Comparison of ENCODE assay signal across 12 cellular contexts in genomic region chr15:84761534-84762190, GRCh38. TPM values are rescaled to one million over a fixed set of nuclear protein-coding genes. Genes with fewer than 3 reads are reported as not detected.
A peak's percentile ranks its signal among the peaks of the same experiment; 100 is the strongest.
DNase-seq lines count a peak whose midpoint lies in the region; ATAC-seq and TF ChIP-seq lines count a peak whose summit lies in the region.
"Had no signal": no experiment of that assay in that cellular context is flagged by ENCODE, and none has a peak within 500 bp of the region (broad histone marks: within the 10 kb centered on the region; RNA-seq: fewer than 3 reads in every experiment).

No MANE protein-coding gene starts in this region.

- H3K9me3 Mint-ChIP-seq in activated naive CD8-positive, alpha-beta T cell treated with anti-CD3 and anti-CD28 coated beads, Interleukin-2, amount 10 ng/mL, durations not matched to agents 7 days and 5 days, result no peaks in the 10 kb centered on the region
- H3K9me3 Mint-ChIP-seq in activated naive CD8-positive, alpha-beta T cell treated with anti-CD3 and anti-CD28 coated beads for 36 hours, result no peaks in the 10 kb centered on the region
- no peaks in the 10 kb centered on the region for H3K9me3 Mint-ChIP-seq in activated T-helper 17 cell treated with anti-CD3 and anti-CD28 coated beads, Interleukin-2, amount 50 U/mL, for 72 hours
- H3K9me3 Mint-ChIP-seq in stimulated activated naive CD8-positive, alpha-beta T cell treated with anti-CD3 and anti-CD28 coated beads, Interleukin-15, amount 100 ng/mL, for 72 hours, result no peaks in the 10 kb centered on the region
- H3K9me3 Mint-ChIP-seq in activated T-helper 1 cell treated with anti-CD3 and anti-CD28 coated beads, Interleukin-12 subunit alpha, Interleukin-12 subunit beta, Interleukin-2, Interleukin-4 antibody, amounts not matched to agents 30 ng/mL and 10 ng/mL and 1 ng/mL, durations not matched to agents 14 hours and 24 hours and 36 hours, result no peaks in the 10 kb centered on the region
- H3K9me3 Mint-ChIP-seq: CD14-positive monocyte had no signal

- peaks cover 47 to 87% (median 60%) of the 10 kb centered on the region in 4 donors for H3K4me1 ChIP-seq in transverse colon

- H3K27me3 Mint-ChIP-seq in activated naive CD8-positive, alpha-beta T cell treated with anti-CD3 and anti-CD28 coated beads, Interleukin-2, amount 10 ng/mL, durations not matched to agents 7 days and 5 days, result no peaks in the 10 kb centered on the region
- no peaks in the 10 kb centered on the region for H3K27me3 Mint-ChIP-seq in activated naive CD8-positive, alpha-beta T cell treated with anti-CD3 and anti-CD28 coated beads for 36 hours
- H3K27me3 Mint-ChIP-seq in activated T-helper 17 cell treated with anti-CD3 and anti-CD28 coated beads, Interleukin-2, amount 50 U/mL, for 72 hours, result no peaks in the 10 kb centered on the region
- H3K27me3 Mint-ChIP-seq in stimulated activated naive CD8-positive, alpha-beta T cell treated with anti-CD3 and anti-CD28 coated beads, Interleukin-15, amount 100 ng/mL, for 72 hours, result no peaks in the 10 kb centered on the region
- H3K27me3 Mint-ChIP-seq in activated T-helper 1 cell treated with anti-CD3 and anti-CD28 coated beads, Interleukin-12 subunit alpha, Interleukin-12 subunit beta, Interleukin-2, Interleukin-4 antibody, amounts not matched to agents 30 ng/mL and 10 ng/mL and 1 ng/mL, durations not matched to agents 14 hours and 24 hours and 36 hours (ENCODE audit: insufficient read depth), result no peaks in the 10 kb centered on the region

- H3K4me3 Mint-ChIP-seq in activated naive CD8-positive, alpha-beta T cell treated with anti-CD3 and anti-CD28 coated beads, Interleukin-2, amount 10 ng/mL, durations not matched to agents 7 days and 5 days, result no peak overlapping the region
- no peak overlapping the region for H3K4me3 Mint-ChIP-seq in activated naive CD8-positive, alpha-beta T cell treated with anti-CD3 and anti-CD28 coated beads for 36 hours
- H3K4me3 Mint-ChIP-seq in activated T-helper 17 cell treated with anti-CD3 and anti-CD28 coated beads, Interleukin-2, amount 50 U/mL, for 72 hours, result no peak overlapping the region
- H3K4me3 Mint-ChIP-seq in stimulated activated naive CD8-positive, alpha-beta T cell treated with anti-CD3 and anti-CD28 coated beads, Interleukin-15, amount 100 ng/mL, for 72 hours, result no peak overlapping the region
- no peak overlapping the region for H3K4me3 Mint-ChIP-seq in activated T-helper 1 cell treated with anti-CD3 and anti-CD28 coated beads, Interleukin-12 subunit alpha, Interleukin-12 subunit beta, Interleukin-2, Interleukin-4 antibody, amounts not matched to agents 30 ng/mL and 10 ng/mL and 1 ng/mL, durations not matched to agents 14 hours and 24 hours and 36 hours
- H3K4me3 Mint-ChIP-seq: CD14-positive monocyte had no signal

- H3K27ac Mint-ChIP-seq in activated naive CD8-positive, alpha-beta T cell treated with anti-CD3 and anti-CD28 coated beads, Interleukin-2, amount 10 ng/mL, durations not matched to agents 7 days and 5 days, result no peak overlapping the region
- H3K27ac Mint-ChIP-seq in activated naive CD8-positive, alpha-beta T cell treated with anti-CD3 and anti-CD28 coated beads for 36 hours, result no peak overlapping the region
- H3K27ac Mint-ChIP-seq in activated T-helper 17 cell treated with anti-CD3 and anti-CD28 coated beads, Interleukin-2, amount 50 U/mL, for 72 hours, result no peak overlapping the region
- no peak overlapping the region for H3K27ac Mint-ChIP-seq in stimulated activated naive CD8-positive, alpha-beta T cell treated with anti-CD3 and anti-CD28 coated beads, Interleukin-15, amount 100 ng/mL, for 72 hours
- H3K27ac Mint-ChIP-seq in activated T-helper 1 cell treated with anti-CD3 and anti-CD28 coated beads, Interleukin-12 subunit alpha, Interleukin-12 subunit beta, Interleukin-2, Interleukin-4 antibody, amounts not matched to agents 30 ng/mL and 10 ng/mL and 1 ng/mL, durations not matched to agents 14 hours and 24 hours and 36 hours, result no peak overlapping the region
- H3K27ac Mint-ChIP-seq: CD14-positive monocyte had no signal

- H3K36me3 ChIP-seq in transverse colon, result no peaks in the 10 kb centered on the region

- no peak for DNase-seq in activated naive CD8-positive, alpha-beta T cell treated with anti-CD3 and anti-CD28 coated beads, Interleukin-2, amount 10 ng/mL, durations not matched to agents 7 days and 5 days
- DNase-seq in activated naive CD8-positive, alpha-beta T cell treated with anti-CD3 and anti-CD28 coated beads for 36 hours, result no peak
- DNase-seq in stimulated activated naive CD8-positive, alpha-beta T cell treated with anti-CD3 and anti-CD28 coated beads, Interleukin-15, amount 100 ng/mL, for 72 hours, result peak in 1 of 2 donors; percentile 21
- DNase-seq in NCI-H748 (lab: John Stamatoyannopoulos, UW; ENCODE audit: unreplicated experiment) (no peak), transverse colon (no peak)
- no peak for DNase-seq in activated T-helper 1 cell treated with anti-CD3 and anti-CD28 coated beads, Interleukin-12 subunit alpha, Interleukin-12 subunit beta, Interleukin-2, Interleukin-4 antibody, amounts not matched to agents 30 ng/mL and 10 ng/mL and 1 ng/mL, durations not matched to agents 14 hours and 24 hours and 36 hours (ENCODE audit: low spot score)
- DNase-seq: activated effector memory CD4-positive, alpha-beta T cell treated with anti-CD3 and anti-CD28 coated beads, Interleukin-2, amount 50 U/mL, for 16 hours; NCI-H2107; sigmoid colon had no signal

- TF ChIP-seq POLR2A in transverse colon (IDR thresholded peaks at IDR 0.05), result no peak

- ATAC-seq in activated naive CD8-positive, alpha-beta T cell treated with anti-CD3 and anti-CD28 coated beads, Interleukin-2, amount 10 ng/mL, durations not matched to agents 7 days and 5 days (ENCODE audit: low read depth), result peak; percentile 63
- peak; percentile 63 for ATAC-seq in HG02973 (IDR thresholded peaks at IDR 0.05; ENCODE audit: unreplicated experiment)
- peak; percentile 84 for ATAC-seq in activated T-helper 17 cell treated with anti-CD3 and anti-CD28 coated beads, Interleukin-2, amount 50 U/mL, for 72 hours (replicated peaks)
- ATAC-seq in stimulated activated naive CD8-positive, alpha-beta T cell treated with anti-CD3 and anti-CD28 coated beads, Interleukin-15, amount 100 ng/mL, for 72 hours, result peak; percentile 91

- POLR2A ChIA-PET in activated naive CD8-positive, alpha-beta T cell treated with anti-CD3 and anti-CD28 coated beads, Interleukin-2, amount 10 ng/mL, durations not matched to agents 7 days and 5 days (lab: Charles Lee), result no interaction called here

- no peak overlapping the region for H3K4me3 ChIP-seq in transverse colon
- H3K4me3 ChIP-seq: sigmoid colon had no signal

- peak overlapping the region in 2 of 4 donors; percentile 7 to 28 for H3K27ac ChIP-seq in transverse colon

- TF ChIP-seq EP300 in transverse colon (IDR thresholded peaks at IDR 0.05; ENCODE audit: low read depth), result no peak

- WGBS in transverse colon (ENCODE audit: low coverage in 1 of 2), 2 donors, result 33 to 41% methylated on average over 4 of the region's 4 CpGs

- in situ Hi-C loops in transverse colon (cut with MboI; ENCODE audit: low pct_ligation_motif_present in 1 of 4, low pct_unique_long_range_greater_than_20kb in 1 of 4, low sequenced_read_pairs in 3 of 4), result loop anchor here in 1 of 4 donors (25.0 kb wide), 1 partner anchor 99 kb away; the partner anchor contains the start of genes NMB and WDR73

- intact Hi-C loops in transverse colon (cut with DNase I; ENCODE audit: low total_unique reads), result no loop called here
- intact Hi-C loops in activated T-helper 1 cell treated with anti-CD3 and anti-CD28 coated beads, Interleukin-12 subunit alpha, Interleukin-12 subunit beta, Interleukin-2, Interleukin-4 antibody, amounts not matched to agents 30 ng/mL and 10 ng/mL and 1 ng/mL, durations not matched to agents 14 hours and 24 hours and 36 hours (cut with micrococcal nuclease), result loop anchor here (1.0 kb wide), 6 partner anchors 25 to 130 kb away; partner anchors contain the start of genes SEC11A and WDR73

- no peaks in the 10 kb centered on the region for H3K9me3 ChIP-seq in transverse colon
- H3K9me3 ChIP-seq: sigmoid colon had no signal

- H3K4me1 Mint-ChIP-seq in activated naive CD8-positive, alpha-beta T cell treated with anti-CD3 and anti-CD28 coated beads, Interleukin-2, amount 10 ng/mL, durations not matched to agents 7 days and 5 days, result peaks cover 16% of the 10 kb centered on the region
- peaks cover 21% of the 10 kb centered on the region for H3K4me1 Mint-ChIP-seq in activated naive CD8-positive, alpha-beta T cell treated with anti-CD3 and anti-CD28 coated beads for 36 hours
- peaks cover 17% of the 10 kb centered on the region for H3K4me1 Mint-ChIP-seq in activated T-helper 17 cell treated with anti-CD3 and anti-CD28 coated beads, Interleukin-2, amount 50 U/mL, for 72 hours
- H3K4me1 Mint-ChIP-seq in stimulated activated naive CD8-positive, alpha-beta T cell treated with anti-CD3 and anti-CD28 coated beads, Interleukin-15, amount 100 ng/mL, for 72 hours, result peaks cover 13% of the 10 kb centered on the region
- H3K4me1 Mint-ChIP-seq in activated T-helper 1 cell treated with anti-CD3 and anti-CD28 coated beads, Interleukin-12 subunit alpha, Interleukin-12 subunit beta, Interleukin-2, Interleukin-4 antibody, amounts not matched to agents 30 ng/mL and 10 ng/mL and 1 ng/mL, durations not matched to agents 14 hours and 24 hours and 36 hours (ENCODE audit: low read depth), result peaks cover 27% of the 10 kb centered on the region

- peaks cover 19% of the 10 kb centered on the region for H3K36me3 Mint-ChIP-seq in activated naive CD8-positive, alpha-beta T cell treated with anti-CD3 and anti-CD28 coated beads, Interleukin-2, amount 10 ng/mL, durations not matched to agents 7 days and 5 days
- H3K36me3 Mint-ChIP-seq in activated naive CD8-positive, alpha-beta T cell treated with anti-CD3 and anti-CD28 coated beads for 36 hours, result peaks cover 16% of the 10 kb centered on the region
- H3K36me3 Mint-ChIP-seq in activated T-helper 17 cell treated with anti-CD3 and anti-CD28 coated beads, Interleukin-2, amount 50 U/mL, for 72 hours (ENCODE audit: low read depth), result peaks cover 28% of the 10 kb centered on the region
- peaks cover 15% of the 10 kb centered on the region for H3K36me3 Mint-ChIP-seq in activated T-helper 1 cell treated with anti-CD3 and anti-CD28 coated beads, Interleukin-12 subunit alpha, Interleukin-12 subunit beta, Interleukin-2, Interleukin-4 antibody, amounts not matched to agents 30 ng/mL and 10 ng/mL and 1 ng/mL, durations not matched to agents 14 hours and 24 hours and 36 hours (ENCODE audit: low read depth)

- H3K27me3 ChIP-seq in transverse colon, result no peaks in the 10 kb centered on the region
- H3K27me3 ChIP-seq: sigmoid colon had no signal

- TF ChIP-seq CTCF in transverse colon (IDR thresholded peaks at IDR 0.05), result no peak

RNA-seq across cellular contexts. Expression of gene ZNF592, which starts 13.3 kb away (rescaled TPM):
- 10 to 100 TPM; 35.6 TPM for total RNA-seq in activated naive CD8-positive, alpha-beta T cell treated with anti-CD3 and anti-CD28 coated beads, Interleukin-2, amount 10 ng/mL, durations not matched to agents 7 days and 5 days
- total RNA-seq in activated naive CD8-positive, alpha-beta T cell treated with anti-CD3 and anti-CD28 coated beads for 36 hours, result 10 to 100 TPM; 24.5 to 26.5 TPM
- 10 to 100 TPM; 23.8 to 36.8 TPM for total RNA-seq in activated T-helper 17 cell treated with anti-CD3 and anti-CD28 coated beads, Interleukin-2, amount 50 U/mL, for 72 hours
- total RNA-seq in transverse colon, result 10 to 100 TPM; 23.5 to 41.1 (median 26.5) TPM
- total RNA-seq in activated T-helper 1 cell treated with anti-CD3 and anti-CD28 coated beads, Interleukin-12 subunit alpha, Interleukin-12 subunit beta, Interleukin-2, Interleukin-4 antibody, amounts not matched to agents 30 ng/mL and 10 ng/mL and 1 ng/mL, durations not matched to agents 14 hours and 24 hours and 36 hours, result 29.9 and 30.9 TPM in 2 replicates

RNA-seq across cellular contexts. Expression of gene SEC11A, which starts 45.7 kb away (rescaled TPM):
- 10 to 100 TPM; 97.1 to 99.1 TPM for total RNA-seq in activated naive CD8-positive, alpha-beta T cell treated with anti-CD3 and anti-CD28 coated beads, Interleukin-2, amount 10 ng/mL, durations not matched to agents 7 days and 5 days
- 10 to 100 TPM; 89.3 to 93.5 TPM for total RNA-seq in activated naive CD8-positive, alpha-beta T cell treated with anti-CD3 and anti-CD28 coated beads for 36 hours
- 100 to 1,000 TPM; 111 to 116 TPM for total RNA-seq in activated T-helper 17 cell treated with anti-CD3 and anti-CD28 coated beads, Interleukin-2, amount 50 U/mL, for 72 hours
- total RNA-seq in transverse colon, result 100 to 1,000 TPM in 2 of 4 donors, 10 to 100 TPM in 2; 19.9 to 124 (median 83.0) TPM
- total RNA-seq in activated T-helper 1 cell treated with anti-CD3 and anti-CD28 coated beads, Interleukin-12 subunit alpha, Interleukin-12 subunit beta, Interleukin-2, Interleukin-4 antibody, amounts not matched to agents 30 ng/mL and 10 ng/mL and 1 ng/mL, durations not matched to agents 14 hours and 24 hours and 36 hours, result 97.3 and 105 TPM in 2 replicates

RNA-seq across cellular contexts. Expression of gene ALPK3, which starts 55.5 kb away (rescaled TPM):
- total RNA-seq in activated naive CD8-positive, alpha-beta T cell treated with anti-CD3 and anti-CD28 coated beads, Interleukin-2, amount 10 ng/mL, durations not matched to agents 7 days and 5 days, result under 1 TPM; 0.17 to 0.28 TPM
- total RNA-seq in activated naive CD8-positive, alpha-beta T cell treated with anti-CD3 and anti-CD28 coated beads for 36 hours, result under 1 TPM; 0.04 to 0.06 TPM
- total RNA-seq in activated T-helper 17 cell treated with anti-CD3 and anti-CD28 coated beads, Interleukin-2, amount 50 U/mL, for 72 hours, result 1 to 10 TPM in 1 of 2 donors, under 1 TPM in 1; 0.29 to 1.1 TPM
- total RNA-seq in transverse colon, result 1 to 10 TPM; 1.1 to 4.6 (median 2.8) TPM
- 0.10 and 0.66 TPM in 2 replicates for total RNA-seq in activated T-helper 1 cell treated with anti-CD3 and anti-CD28 coated beads, Interleukin-12 subunit alpha, Interleukin-12 subunit beta, Interleukin-2, Interleukin-4 antibody, amounts not matched to agents 30 ng/mL and 10 ng/mL and 1 ng/mL, durations not matched to agents 14 hours and 24 hours and 36 hours
